Comparison of ENCODE assay signal across 8 cellular contexts in genomic region chr3:4980229-4981159, GRCh38. TPM values are rescaled to one million over a fixed set of nuclear protein-coding genes. Genes with fewer than 3 reads are reported as not detected.
A peak's percentile ranks its signal among the peaks of the same experiment; 100 is the strongest.
DNase-seq lines count a peak whose midpoint lies in the region; ATAC-seq and TF ChIP-seq lines count a peak whose summit lies in the region.

No MANE protein-coding gene starts in this region.

- TF ChIP-seq CTCF in fibroblast of mammary gland (conservative IDR thresholded peaks at IDR 0.05; ENCODE audit: control insufficient read depth, insufficient read depth, low read depth, low read length) (peak; percentile 88), natural killer cell (IDR thresholded peaks at IDR 0.05) (peak; percentile 82)

- H3K27me3 Mint-ChIP-seq in activated T-helper 2 cell treated with anti-CD3 and anti-CD28 coated beads, Interferon-gamma antibody, Interleukin-2, Interleukin-4, amounts not matched to agents 10 μg/mL and 5 μg/mL and 100 μg/mL, durations not matched to agents 14 hours and 24 hours and 36 hours (ENCODE audit: low read depth), result no peaks in the 10 kb centered on the region
- no peaks in the 10 kb centered on the region for H3K27me3 Mint-ChIP-seq in natural killer cell (ENCODE audit: low read depth in 2 of 2)
- no peaks in the 10 kb centered on the region for H3K27me3 Mint-ChIP-seq in stimulated activated naive B cell treated with anti-CD40 and anti-IgM and Interleukin-4, amounts not matched to agents 10 μg/mL and 1 μg/mL and 100 μg/mL, for 72 hours

- peak overlapping the region; percentile 99 for H3K4me3 ChIP-seq in fibroblast of mammary gland (ENCODE audit: control insufficient read depth, low read depth, low read length)

- ATAC-seq in natural killer cell, result peak; percentile 9 to 31 (median 21)
- ATAC-seq in stimulated activated naive B cell treated with anti-CD40 and anti-IgM and Interleukin-4, amounts not matched to agents 10 μg/mL and 1 μg/mL and 100 μg/mL, for 72 hours (replicated peaks), result peak; percentile 3 to 6

- H3K4me1 Mint-ChIP-seq in activated T-helper 2 cell treated with anti-CD3 and anti-CD28 coated beads, Interferon-gamma antibody, Interleukin-2, Interleukin-4, amounts not matched to agents 10 μg/mL and 5 μg/mL and 100 μg/mL, durations not matched to agents 14 hours and 24 hours and 36 hours (ENCODE audit: low read depth), result peaks cover 35% of the 10 kb centered on the region
- peaks cover 77 to 79% of the 10 kb centered on the region in 2 donors for H3K4me1 Mint-ChIP-seq in natural killer cell
- peaks cover 36 to 58% of the 10 kb centered on the region in 2 donors for H3K4me1 Mint-ChIP-seq in stimulated activated naive B cell treated with anti-CD40 and anti-IgM and Interleukin-4, amounts not matched to agents 10 μg/mL and 1 μg/mL and 100 μg/mL, for 72 hours

- H3K27ac Mint-ChIP-seq in activated T-helper 2 cell treated with anti-CD3 and anti-CD28 coated beads, Interferon-gamma antibody, Interleukin-2, Interleukin-4, amounts not matched to agents 10 μg/mL and 5 μg/mL and 100 μg/mL, durations not matched to agents 14 hours and 24 hours and 36 hours, result peak overlapping the region; percentile 99
- H3K27ac Mint-ChIP-seq in natural killer cell, result peak overlapping the region; percentile 98 to 100
- H3K27ac Mint-ChIP-seq in stimulated activated naive B cell treated with anti-CD40 and anti-IgM and Interleukin-4, amounts not matched to agents 10 μg/mL and 1 μg/mL and 100 μg/mL, for 72 hours, result peak overlapping the region; percentile 99

- peak overlapping the region; percentile 99 for H3K4me3 Mint-ChIP-seq in activated T-helper 2 cell treated with anti-CD3 and anti-CD28 coated beads, Interferon-gamma antibody, Interleukin-2, Interleukin-4, amounts not matched to agents 10 μg/mL and 5 μg/mL and 100 μg/mL, durations not matched to agents 14 hours and 24 hours and 36 hours (ENCODE audit: low read depth)
- H3K4me3 Mint-ChIP-seq in natural killer cell, result peak overlapping the region; percentile 99
- H3K4me3 Mint-ChIP-seq in stimulated activated naive B cell treated with anti-CD40 and anti-IgM and Interleukin-4, amounts not matched to agents 10 μg/mL and 1 μg/mL and 100 μg/mL, for 72 hours, result peak overlapping the region; percentile 85 to 92

- no peaks in the 10 kb centered on the region for H3K9me3 Mint-ChIP-seq in activated T-helper 2 cell treated with anti-CD3 and anti-CD28 coated beads, Interferon-gamma antibody, Interleukin-2, Interleukin-4, amounts not matched to agents 10 μg/mL and 5 μg/mL and 100 μg/mL, durations not matched to agents 14 hours and 24 hours and 36 hours
- no peaks in the 10 kb centered on the region for H3K9me3 Mint-ChIP-seq in natural killer cell
- no peaks in the 10 kb centered on the region for H3K9me3 Mint-ChIP-seq in stimulated activated naive B cell treated with anti-CD40 and anti-IgM and Interleukin-4, amounts not matched to agents 10 μg/mL and 1 μg/mL and 100 μg/mL, for 72 hours

- DNase-seq in NCI-H2171 treated with DMSO at 0.1 percent for 48 hours (lab: John Stamatoyannopoulos, UW) (peak; percentile 22), NCI-H2171 (lab: John Stamatoyannopoulos, UW) (no peak), HUDEP-2 (lab: John Stamatoyannopoulos, UW; ENCODE audit: unreplicated experiment in 76 of 76) (peak in 75 of 76 experiments; percentile 16 to 95 (median 83)), RPMI8226 (peak; percentile 94), fibroblast of mammary gland (ENCODE audit: low read depth) (peak; percentile 94), natural killer cell (peak; percentile 92)
- DNase-seq in activated T-helper 2 cell treated with anti-CD3 and anti-CD28 coated beads, Interferon-gamma antibody, Interleukin-2, Interleukin-4, amounts not matched to agents 10 μg/mL and 5 μg/mL and 100 μg/mL, durations not matched to agents 14 hours and 24 hours and 36 hours (ENCODE audit: low spot score), result peak; percentile 86
- peak; percentile 89 for DNase-seq in stimulated activated naive B cell treated with anti-CD40 and anti-IgM and Interleukin-4, amounts not matched to agents 10 μg/mL and 1 μg/mL and 100 μg/mL, for 72 hours

- intact Hi-C loops in activated T-helper 2 cell treated with anti-CD3 and anti-CD28 coated beads, Interferon-gamma antibody, Interleukin-2, Interleukin-4, amounts not matched to agents 10 μg/mL and 5 μg/mL and 100 μg/mL, durations not matched to agents 14 hours and 24 hours and 36 hours (cut with micrococcal nuclease), result loop anchor here (1.0 to 2.0 kb wide), 2 partner anchors 26 to 76 kb away; no protein-coding TSS in a partner anchor
- intact Hi-C loops in natural killer cell (cut with micrococcal nuclease), result loop anchor here (2.0 to 10.0 kb wide), 3 partner anchors 72 to 626 kb away; no protein-coding TSS in a partner anchor

- H3K36me3 Mint-ChIP-seq in activated T-helper 2 cell treated with anti-CD3 and anti-CD28 coated beads, Interferon-gamma antibody, Interleukin-2, Interleukin-4, amounts not matched to agents 10 μg/mL and 5 μg/mL and 100 μg/mL, durations not matched to agents 14 hours and 24 hours and 36 hours (ENCODE audit: low read depth), result peaks cover 67% of the 10 kb centered on the region
- H3K36me3 Mint-ChIP-seq in natural killer cell, result peaks cover 39% of the 10 kb centered on the region
- peaks cover 54 to 59% of the 10 kb centered on the region in 2 donors for H3K36me3 Mint-ChIP-seq in stimulated activated naive B cell treated with anti-CD40 and anti-IgM and Interleukin-4, amounts not matched to agents 10 μg/mL and 1 μg/mL and 100 μg/mL, for 72 hours

RNA-seq across cellular contexts. Expression of gene BHLHE40, which starts 1.3 kb away (rescaled TPM):
- 421 and 425 TPM in 2 replicates for total RNA-seq in activated T-helper 2 cell treated with anti-CD3 and anti-CD28 coated beads, Interferon-gamma antibody, Interleukin-2, Interleukin-4, amounts not matched to agents 10 μg/mL and 5 μg/mL and 100 μg/mL, durations not matched to agents 14 hours and 24 hours and 36 hours
- total RNA-seq in natural killer cell, result 100 to 1,000 TPM; 512 to 725 (median 719) TPM
